15 cellular contexts compared by ENCODE assay signal in genomic region chr19:39122934-39123731, GRCh38. TPM values are rescaled to one million over a fixed set of nuclear protein-coding genes. Genes with fewer than 3 reads are reported as not detected.
DNase-seq lines count a peak whose midpoint lies in the region; ATAC-seq and TF ChIP-seq lines count a peak whose summit lies in the region.
"Had no signal": no experiment of that assay in that cellular context is flagged by ENCODE, and none has a peak within 500 bp of the region (broad histone marks: within the 10 kb centered on the region; RNA-seq: fewer than 3 reads in every experiment).

No MANE protein-coding gene starts in this region.

- no peaks in the 10 kb centered on the region for H3K36me3 ChIP-seq in KMS-11 (ENCODE audit: insufficient read depth)
- H3K36me3 ChIP-seq: HAP-1 had no signal

- no peaks in the 10 kb centered on the region for H3K9me3 Mint-ChIP-seq in natural killer cell treated with Interleukin-12 subunit alpha and Interleukin-12 subunit beta and Interleukin-15 and Interleukin-18, amount 100 ng/mL, for 72 hours
- H3K9me3 Mint-ChIP-seq in natural killer cell (no peaks in the 10 kb centered on the region), nephron (no peaks in the 10 kb centered on the region)
- H3K9me3 Mint-ChIP-seq: CD4-positive, alpha-beta memory T cell had no signal

- no peak for ATAC-seq in natural killer cell treated with Interleukin-12 subunit alpha and Interleukin-12 subunit beta and Interleukin-15 and Interleukin-18, amount 100 ng/mL, for 72 hours
- ATAC-seq in natural killer cell: no peak

- TF ChIP-seq CTCF in natural killer cell (IDR thresholded peaks at IDR 0.05) (no peak), KMS-11 (conservative IDR thresholded peaks at IDR 0.05; ENCODE audit: low read depth, low read length) (no peak), nephron (IDR thresholded peaks at IDR 0.05; ENCODE audit: unreplicated experiment in 3 of 3) (no peak)

- H3K4me1 Mint-ChIP-seq in natural killer cell treated with Interleukin-12 subunit alpha and Interleukin-12 subunit beta and Interleukin-15 and Interleukin-18, amount 100 ng/mL, for 72 hours (ENCODE audit: low read depth in 2 of 2): peaks cover 27 to 33% of the 10 kb centered on the region in 2 donors
- H3K4me1 Mint-ChIP-seq in natural killer cell (peaks cover 20 to 30% of the 10 kb centered on the region in 2 donors), nephron (peaks cover 32% of the 10 kb centered on the region)

- no peaks in the 10 kb centered on the region for H3K27me3 ChIP-seq in KMS-11 (ENCODE audit: insufficient read depth, low read depth)

- peak overlapping the region; percentile 31; the same call in 1 of the 2 replicates for H2AFZ ChIP-seq in KMS-11 (ENCODE audit: low read depth)

- peaks cover 0 to 3% of the 10 kb centered on the region in 2 donors for H3K27me3 Mint-ChIP-seq in natural killer cell treated with Interleukin-12 subunit alpha and Interleukin-12 subunit beta and Interleukin-15 and Interleukin-18, amount 100 ng/mL, for 72 hours
- H3K27me3 Mint-ChIP-seq in natural killer cell (ENCODE audit: low read depth in 2 of 2) (peaks cover 0 to 6% of the 10 kb centered on the region in 2 donors), nephron (ENCODE audit: low read depth) (peaks cover 7% of the 10 kb centered on the region)

- no peak overlapping the region for H3K9ac ChIP-seq in KMS-11

- no peaks in the 10 kb centered on the region for H4K20me1 ChIP-seq in KMS-11 (ENCODE audit: insufficient read depth)

- H3K4me1 ChIP-seq in KMS-11 (ENCODE audit: low read depth, poor library complexity, severe bottlenecking): peaks cover 19% of the 10 kb centered on the region

- peaks cover 23% of the 10 kb centered on the region; the same call in 1 of the 2 replicates for H3K79me2 ChIP-seq in KMS-11 (ENCODE audit: insufficient read depth, low read depth)

- H3K27ac ChIP-seq in KMS-11: no peak overlapping the region

- peak overlapping the region; percentile 17; the same call in 1 of the 2 replicates for H3K4me2 ChIP-seq in KMS-11

- H3K4me3 Mint-ChIP-seq in natural killer cell treated with Interleukin-12 subunit alpha and Interleukin-12 subunit beta and Interleukin-15 and Interleukin-18, amount 100 ng/mL, for 72 hours: peak overlapping the region; percentile 44
- H3K4me3 Mint-ChIP-seq in natural killer cell (no peak overlapping the region), nephron (peak overlapping the region in 2 of 3 experiments; percentile 53 to 65)

- intact Hi-C loops in natural killer cell (cut with micrococcal nuclease): loop anchor here (1.0 to 2.0 kb wide), 3 partner anchors 64 to 410 kb away; partner anchors contain the start of gene EID2B

- H3K27ac Mint-ChIP-seq in natural killer cell treated with Interleukin-12 subunit alpha and Interleukin-12 subunit beta and Interleukin-15 and Interleukin-18, amount 100 ng/mL, for 72 hours: peak overlapping the region in 1 of 2 donors; percentile 43
- no peak overlapping the region for H3K27ac Mint-ChIP-seq in natural killer cell
- no peak overlapping the region for H3K27ac Mint-ChIP-seq in nephron

- no peaks in the 10 kb centered on the region for H3K36me3 Mint-ChIP-seq in natural killer cell treated with Interleukin-12 subunit alpha and Interleukin-12 subunit beta and Interleukin-15 and Interleukin-18, amount 100 ng/mL, for 72 hours
- no peaks in the 10 kb centered on the region for H3K36me3 Mint-ChIP-seq in natural killer cell
- H3K36me3 Mint-ChIP-seq in nephron (ENCODE audit: low read depth): no peaks in the 10 kb centered on the region

- H3K4me3 ChIP-seq in KMS-11 (IDR thresholded peaks at IDR 0.05; ENCODE audit: insufficient read depth, low read depth, low read length): no peak overlapping the region
- H3K4me3 ChIP-seq: HAP-1 had no signal

- DNase-seq in natural killer cell treated with Interleukin-12 subunit alpha and Interleukin-12 subunit beta and Interleukin-15 and Interleukin-18, amount 100 ng/mL, for 72 hours (ENCODE audit: low spot score): no peak
- DNase-seq in natural killer cell (no peak), NCI-H146 treated with DMSO at 0.1 percent for 48 hours (lab: John Stamatoyannopoulos, UW; ENCODE audit: unreplicated experiment) (no peak), SHP77 treated with DMSO at 0.1 percent for 48 hours (lab: John Stamatoyannopoulos, UW) (no peak), NCI-H1092 treated with DMSO at 0.1 percent for 48 hours (lab: John Stamatoyannopoulos, UW) (no peak)
- DNase-seq: ACHN; AML-193; CD4-positive, alpha-beta memory T cell; DMS79; NCI-H1436 treated with DMSO at 0.1 percent for 48 hours; NCI-H2081 treated with DMSO at 0.1 percent for 48 hours; NCI-H510A had no signal

RNA-seq across cellular contexts. Expression of gene PAK4, which starts 2.5 kb away (rescaled TPM):
- total RNA-seq in natural killer cell treated with Interleukin-12 subunit alpha and Interleukin-12 subunit beta and Interleukin-15 and Interleukin-18, amount 100 ng/mL, for 72 hours: 10 to 100 TPM; 18.3 to 22.9 TPM
- total RNA-seq in natural killer cell: 10 to 100 TPM in 2 of 3 donors, 1 to 10 TPM in 1; 6.7 to 13.4 (median 11.8) TPM

RNA-seq across cellular contexts. Expression of gene ACP7, which starts 39.0 kb away (rescaled TPM):
- under 1 TPM in 1 of 2 donors, not detected in 1; 0.36 TPM for total RNA-seq in natural killer cell treated with Interleukin-12 subunit alpha and Interleukin-12 subunit beta and Interleukin-15 and Interleukin-18, amount 100 ng/mL, for 72 hours
- total RNA-seq in natural killer cell: not detected
